1 cellular context compared by ENCODE assay signal in the genomic region with DNA sequence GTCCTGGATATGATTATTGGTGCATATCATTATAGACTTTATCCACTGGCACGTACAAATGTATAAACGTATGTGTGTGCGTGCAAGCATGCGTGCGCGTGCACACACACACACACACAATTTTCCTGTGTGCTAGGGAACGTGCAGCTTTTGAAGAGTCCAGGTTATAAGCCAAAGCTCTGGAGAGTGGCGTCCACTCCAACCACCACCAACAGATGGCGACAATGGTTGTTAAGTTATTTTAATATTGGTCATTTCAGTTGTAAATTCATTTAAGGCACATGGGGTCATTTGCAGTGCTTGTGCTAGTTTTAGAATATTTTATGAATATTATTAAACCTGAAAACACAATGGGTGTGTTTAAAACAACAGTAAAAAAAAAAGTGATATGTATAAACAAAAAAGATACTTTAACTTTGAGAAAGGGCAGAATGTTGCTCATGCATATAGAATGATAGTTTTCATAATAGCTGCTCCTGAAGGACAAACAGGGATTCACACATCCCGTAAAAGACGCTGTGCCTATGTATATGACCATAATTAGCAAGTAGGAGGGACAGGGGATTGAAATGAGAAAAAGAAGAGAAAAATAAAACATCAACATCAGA.
TF ChIP-seq lines count a peak whose summit lies in the region.

No MANE protein-coding gene starts in this region.

TF ChIP-seq in HepG2, 621 proteins besides CTCF, POLR2A, EP300 and RAD21 (continued from another document):
- TF ChIP-seq, protein P1, sequence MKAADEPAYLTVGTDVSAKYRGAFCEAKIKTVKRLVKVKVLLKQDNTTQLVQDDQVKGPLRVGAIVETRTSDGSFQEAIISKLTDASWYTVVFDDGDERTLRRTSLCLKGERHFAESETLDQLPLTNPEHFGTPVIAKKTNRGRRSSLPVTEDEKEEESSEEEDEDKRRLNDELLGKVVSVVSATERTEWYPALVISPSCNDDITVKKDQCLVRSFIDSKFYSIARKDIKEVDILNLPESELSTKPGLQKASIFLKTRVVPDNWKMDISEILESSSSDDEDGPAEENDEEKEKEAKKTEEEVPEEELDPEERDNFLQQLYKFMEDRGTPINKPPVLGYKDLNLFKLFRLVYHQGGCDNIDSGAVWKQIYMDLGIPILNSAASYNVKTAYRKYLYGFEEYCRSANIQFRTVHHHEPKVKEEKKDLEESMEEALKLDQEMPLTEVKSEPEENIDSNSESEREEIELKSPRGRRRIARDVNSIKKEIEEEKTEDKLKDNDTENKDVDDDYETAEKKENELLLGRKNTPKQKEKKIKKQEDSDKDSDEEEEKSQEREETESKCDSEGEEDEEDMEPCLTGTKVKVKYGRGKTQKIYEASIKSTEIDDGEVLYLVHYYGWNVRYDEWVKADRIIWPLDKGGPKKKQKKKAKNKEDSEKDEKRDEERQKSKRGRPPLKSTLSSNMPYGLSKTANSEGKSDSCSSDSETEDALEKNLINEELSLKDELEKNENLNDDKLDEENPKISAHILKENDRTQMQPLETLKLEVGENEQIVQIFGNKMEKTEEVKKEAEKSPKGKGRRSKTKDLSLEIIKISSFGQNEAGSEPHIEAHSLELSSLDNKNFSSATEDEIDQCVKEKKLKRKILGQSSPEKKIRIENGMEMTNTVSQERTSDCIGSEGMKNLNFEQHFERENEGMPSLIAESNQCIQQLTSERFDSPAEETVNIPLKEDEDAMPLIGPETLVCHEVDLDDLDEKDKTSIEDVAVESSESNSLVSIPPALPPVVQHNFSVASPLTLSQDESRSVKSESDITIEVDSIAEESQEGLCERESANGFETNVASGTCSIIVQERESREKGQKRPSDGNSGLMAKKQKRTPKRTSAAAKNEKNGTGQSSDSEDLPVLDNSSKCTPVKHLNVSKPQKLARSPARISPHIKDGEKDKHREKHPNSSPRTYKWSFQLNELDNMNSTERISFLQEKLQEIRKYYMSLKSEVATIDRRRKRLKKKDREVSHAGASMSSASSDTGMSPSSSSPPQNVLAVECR (CRISPR knock-in tag; IDR thresholded peaks at IDR 0.05; ENCODE audit: borderline replicate concordance): no peak
- TF ChIP-seq XRCC5 (optimal IDR thresholded peaks at IDR 0.05; ENCODE audit: low read length) (peak; percentile 34), IRF2 (CRISPR knock-in tag; IDR thresholded peaks at IDR 0.05) (peak; percentile 39; the same call in 1 of the 2 replicates), MAZ (IDR thresholded peaks at IDR 0.05; ENCODE audit: borderline replicate concordance, low read depth, low read length) (no peak), MAZ (CRISPR knock-in tag; IDR thresholded peaks at IDR 0.05; ENCODE audit: low read depth) (no peak), STAG1 (CRISPR knock-in tag; IDR thresholded peaks at IDR 0.05) (peak; percentile 82), MBNL3 (CRISPR knock-in tag; conservative IDR thresholded peaks at IDR 0.05) (no peak), SMC3 (IDR thresholded peaks at IDR 0.05; ENCODE audit: low read length) (peak; percentile 55; the same call in 1 of the 2 replicates), JDP2 (CRISPR knock-in tag; IDR thresholded peaks at IDR 0.05; ENCODE audit: borderline replicate concordance) (no peak), NPAS2 (CRISPR knock-in tag; IDR thresholded peaks at IDR 0.05; ENCODE audit: borderline replicate concordance) (no peak)
- TF ChIP-seq, protein P2, sequence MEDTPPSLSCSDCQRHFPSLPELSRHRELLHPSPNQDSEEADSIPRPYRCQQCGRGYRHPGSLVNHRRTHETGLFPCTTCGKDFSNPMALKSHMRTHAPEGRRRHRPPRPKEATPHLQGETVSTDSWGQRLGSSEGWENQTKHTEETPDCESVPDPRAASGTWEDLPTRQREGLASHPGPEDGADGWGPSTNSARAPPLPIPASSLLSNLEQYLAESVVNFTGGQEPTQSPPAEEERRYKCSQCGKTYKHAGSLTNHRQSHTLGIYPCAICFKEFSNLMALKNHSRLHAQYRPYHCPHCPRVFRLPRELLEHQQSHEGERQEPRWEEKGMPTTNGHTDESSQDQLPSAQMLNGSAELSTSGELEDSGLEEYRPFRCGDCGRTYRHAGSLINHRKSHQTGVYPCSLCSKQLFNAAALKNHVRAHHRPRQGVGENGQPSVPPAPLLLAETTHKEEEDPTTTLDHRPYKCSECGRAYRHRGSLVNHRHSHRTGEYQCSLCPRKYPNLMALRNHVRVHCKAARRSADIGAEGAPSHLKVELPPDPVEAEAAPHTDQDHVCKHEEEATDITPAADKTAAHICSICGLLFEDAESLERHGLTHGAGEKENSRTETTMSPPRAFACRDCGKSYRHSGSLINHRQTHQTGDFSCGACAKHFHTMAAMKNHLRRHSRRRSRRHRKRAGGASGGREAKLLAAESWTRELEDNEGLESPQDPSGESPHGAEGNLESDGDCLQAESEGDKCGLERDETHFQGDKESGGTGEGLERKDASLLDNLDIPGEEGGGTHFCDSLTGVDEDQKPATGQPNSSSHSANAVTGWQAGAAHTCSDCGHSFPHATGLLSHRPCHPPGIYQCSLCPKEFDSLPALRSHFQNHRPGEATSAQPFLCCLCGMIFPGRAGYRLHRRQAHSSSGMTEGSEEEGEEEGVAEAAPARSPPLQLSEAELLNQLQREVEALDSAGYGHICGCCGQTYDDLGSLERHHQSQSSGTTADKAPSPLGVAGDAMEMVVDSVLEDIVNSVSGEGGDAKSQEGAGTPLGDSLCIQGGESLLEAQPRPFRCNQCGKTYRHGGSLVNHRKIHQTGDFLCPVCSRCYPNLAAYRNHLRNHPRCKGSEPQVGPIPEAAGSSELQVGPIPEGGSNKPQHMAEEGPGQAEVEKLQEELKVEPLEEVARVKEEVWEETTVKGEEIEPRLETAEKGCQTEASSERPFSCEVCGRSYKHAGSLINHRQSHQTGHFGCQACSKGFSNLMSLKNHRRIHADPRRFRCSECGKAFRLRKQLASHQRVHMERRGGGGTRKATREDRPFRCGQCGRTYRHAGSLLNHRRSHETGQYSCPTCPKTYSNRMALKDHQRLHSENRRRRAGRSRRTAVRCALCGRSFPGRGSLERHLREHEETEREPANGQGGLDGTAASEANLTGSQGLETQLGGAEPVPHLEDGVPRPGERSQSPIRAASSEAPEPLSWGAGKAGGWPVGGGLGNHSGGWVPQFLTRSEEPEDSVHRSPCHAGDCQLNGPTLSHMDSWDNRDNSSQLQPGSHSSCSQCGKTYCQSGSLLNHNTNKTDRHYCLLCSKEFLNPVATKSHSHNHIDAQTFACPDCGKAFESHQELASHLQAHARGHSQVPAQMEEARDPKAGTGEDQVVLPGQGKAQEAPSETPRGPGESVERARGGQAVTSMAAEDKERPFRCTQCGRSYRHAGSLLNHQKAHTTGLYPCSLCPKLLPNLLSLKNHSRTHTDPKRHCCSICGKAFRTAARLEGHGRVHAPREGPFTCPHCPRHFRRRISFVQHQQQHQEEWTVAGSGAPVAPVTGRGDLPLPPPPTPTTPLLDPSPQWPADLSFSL (CRISPR knock-in tag; IDR thresholded peaks at IDR 0.05): no peak
TF ChIP-seq in HepG2: peak in this region for 6.
